Comparison of ENCODE assay signal across 1 cellular context in genomic region chr10:1420663-1421362, GRCh38.
TF ChIP-seq lines count a peak whose summit lies in the region.

No MANE protein-coding gene starts in this region.

TF ChIP-seq in HEK293, 187 proteins besides CTCF, POLR2A, EP300 and RAD21 (continued from another document):
- no peak for TF ChIP-seq ZBTB6 (tag by site-specific recombination; IDR thresholded peaks at IDR 0.05)
- no peak for TF ChIP-seq ZFP37 (tag by site-specific recombination; IDR thresholded peaks at IDR 0.05)
- peak; percentile 61 for TF ChIP-seq ZNF654 (tag by site-specific recombination; IDR thresholded peaks at IDR 0.05; ENCODE audit: low read depth)
- TF ChIP-seq ZNF292 (tag by site-specific recombination; IDR thresholded peaks at IDR 0.05; ENCODE audit: borderline replicate concordance, low read depth): no peak
- peak; percentile 37; the same call in 1 of the 2 replicates for TF ChIP-seq SP7 (tag by site-specific recombination; IDR thresholded peaks at IDR 0.05)
- peak; percentile 71; the same call in 1 of the 2 replicates for TF ChIP-seq PRDM1 (tag by site-specific recombination; IDR thresholded peaks at IDR 0.05)
- no peak for TF ChIP-seq FEZF1 (tag by site-specific recombination; IDR thresholded peaks at IDR 0.05)
- 0 out of 2 replicates have a peak, but pooled peaks have one; percentile 54 for TF ChIP-seq ZNF610 (tag by site-specific recombination; IDR thresholded peaks at IDR 0.05; ENCODE audit: borderline replicate concordance)
- no peak for TF ChIP-seq ZNF510 (tag by site-specific recombination; IDR thresholded peaks at IDR 0.05; ENCODE audit: insufficient replicate concordance)
- TF ChIP-seq ZNF18 (tag by site-specific recombination; IDR thresholded peaks at IDR 0.05): no peak
- no peak for TF ChIP-seq GLI2 (tag by site-specific recombination; IDR thresholded peaks at IDR 0.05; ENCODE audit: borderline replicate concordance, low read depth)
- peak; percentile 73 for TF ChIP-seq ZNF600 (tag by site-specific recombination; IDR thresholded peaks at IDR 0.05)
- TF ChIP-seq ZNF2 (tag by site-specific recombination; IDR thresholded peaks at IDR 0.05): peak; percentile 36; the same call in 1 of the 2 replicates
- TF ChIP-seq ZNF501 (tag by site-specific recombination; IDR thresholded peaks at IDR 0.05): peak; percentile 49; the same call in 1 of the 2 replicates
- TF ChIP-seq GLIS1 (tag by site-specific recombination; IDR thresholded peaks at IDR 0.05): peak; percentile 57
- TF ChIP-seq PATZ1 (tag by site-specific recombination; IDR thresholded peaks at IDR 0.05): peak; percentile 84
- TF ChIP-seq ZNF529 (tag by site-specific recombination; IDR thresholded peaks at IDR 0.05; ENCODE audit: insufficient replicate concordance): no peak
- TF ChIP-seq ZNF645 (tag by site-specific recombination; IDR thresholded peaks at IDR 0.05): no peak
- no peak for TF ChIP-seq ZNF362 (tag by site-specific recombination; IDR thresholded peaks at IDR 0.05)
